10 cellular contexts compared by ENCODE assay signal in genomic region chr17:39652635-39653315, GRCh38. TPM values are rescaled to one million over a fixed set of nuclear protein-coding genes. Genes with fewer than 3 reads are reported as not detected.
DNase-seq lines count a peak whose midpoint lies in the region; ATAC-seq, FAIRE-seq and TF ChIP-seq lines count a peak whose summit lies in the region.
"Had no signal": no experiment of that assay in that cellular context is flagged by ENCODE, and none has a peak within 500 bp of the region (broad histone marks: within the 10 kb centered on the region; RNA-seq: fewer than 3 reads in every experiment).

No MANE protein-coding gene starts in this region.

- FAIRE-seq in GM12878 (lab: Jason Lieb, UNC), result no peak

- H3K9ac ChIP-seq in GM12878 (ENCODE audit: control insufficient read depth, insufficient read depth, low read length), result no peak overlapping the region

- no peak overlapping the region for H3K27ac ChIP-seq in GM12878 (ENCODE audit: control insufficient read depth, insufficient read depth)
- H3K27ac ChIP-seq in naive thymus-derived CD4-positive, alpha-beta T cell (ENCODE audit: low read depth, low read length), result no peak overlapping the region

- DNase-seq in Calu3, result no peak
- no peak for DNase-seq in GM12878 (ENCODE audit: low read depth, low spot score)
- no peak for DNase-seq in naive thymus-derived CD4-positive, alpha-beta T cell
- no peak for DNase-seq in NCI-H1436 (lab: John Stamatoyannopoulos, UW)
- no peak for DNase-seq in EL
- DNase-seq: activated gamma-delta T cell had no signal

- no peak for TF ChIP-seq CTCF in Calu3 (IDR thresholded peaks at IDR 0.05; ENCODE audit: unreplicated experiment)
- TF ChIP-seq CTCF in GM12878 (IDR thresholded peaks at IDR 0.05 in 2 of 3, conservative IDR thresholded peaks at IDR 0.05 in 1 of 3; ENCODE audit: control insufficient read depth in 2 of 3, extremely low read depth in 1 of 3, insufficient read depth in 1 of 3, low read depth in 3 of 3, low read length in 3 of 3), result no peak

- H3K9me3 Mint-ChIP-seq in Calu3 (ENCODE audit: low read depth, unreplicated experiment), result no peaks in the 10 kb centered on the region
- no peaks in the 10 kb centered on the region for H3K9me3 Mint-ChIP-seq in naive thymus-derived CD4-positive, alpha-beta T cell

- no peak for TF ChIP-seq POLR2A in GM12878 (IDR thresholded peaks at IDR 0.05; ENCODE audit: low read depth, low read length)

- CTCF ChIA-PET in Calu3 (lab: Charles Lee), result interaction anchor here (0.6 to 161.2 kb wide), 38 partner anchors 32 to 1186 kb away, joined by 3 to 42089 read pairs (median 6); partner anchors contain the start of genes ERBB2, GRB7, GSDMA and GSDMB
- CTCF ChIA-PET in GM12878 (lab: Yijun Ruan, JAX), result interaction anchor here (0.7 to 8.8 kb wide), 17 partner anchors 9 to 250 kb away, joined by 3 to 100 read pairs (median 4); partner anchors contain the start of genes MIEN1, PGAP3, PNMT and STARD3
- CTCF ChIA-PET in naive thymus-derived CD4-positive, alpha-beta T cell (lab: Charles Lee), result interaction anchor here (0.6 to 3.5 kb wide), 17 partner anchors 10 to 373 kb away, joined by 3 to 20 read pairs (median 4); partner anchors contain the start of gene PNMT

- H3K27me3 Mint-ChIP-seq in Calu3 (ENCODE audit: unreplicated experiment), result no peaks in the 10 kb centered on the region
- no peaks in the 10 kb centered on the region for H3K27me3 Mint-ChIP-seq in naive thymus-derived CD4-positive, alpha-beta T cell

- H2AFZ ChIP-seq in GM12878 (ENCODE audit: control insufficient read depth, low read depth, low read length), result no peak overlapping the region

- BruUV-seq in Calu3 (replicated peaks; lab: Mats Ljungman, UMichigan) (no TSS peak), GM12878 (replicated peaks; lab: Mats Ljungman, UMichigan) (no TSS peak)

- peaks cover 46% of the 10 kb centered on the region for H3K36me3 Mint-ChIP-seq in Calu3 (ENCODE audit: insufficient read depth, unreplicated experiment)
- H3K36me3 Mint-ChIP-seq in naive thymus-derived CD4-positive, alpha-beta T cell, result peaks cover 0 to 20% (median 0%) of the 10 kb centered on the region in 5 donors

- 78% methylated on average over 6 of the region's 6 CpGs for WGBS in GM12878 (ENCODE audit: insufficient coverage, insufficient replicate concordance, low lambda C conversion rate, missing lambda C conversion rate)

- H3K79me2 ChIP-seq in GM12878 (ENCODE audit: control insufficient read depth, insufficient read depth, low read length), result no peaks in the 10 kb centered on the region; the same call in 1 of the 2 replicates

- no peak for TF ChIP-seq EP300 in GM12878 (IDR thresholded peaks at IDR 0.05; ENCODE audit: borderline replicate concordance in 1 of 2, control insufficient read depth in 1 of 2, low read depth in 2 of 2, low read length in 2 of 2)

- no peaks in the 10 kb centered on the region for H3K4me1 ChIP-seq in GM12878 (ENCODE audit: control insufficient read depth, insufficient read depth, low read length)
- H3K4me1 ChIP-seq in naive thymus-derived CD4-positive, alpha-beta T cell (ENCODE audit: control insufficient read depth in 2 of 2, insufficient read depth in 2 of 2, low read length in 2 of 2), result peaks cover 4 to 13% of the 10 kb centered on the region in 2 donors

- no peak overlapping the region for H3K4me2 ChIP-seq in GM12878 (ENCODE audit: control insufficient read depth, insufficient read depth)

- SMC1A ChIA-PET in GM12878 (lab: Charles Lee; ENCODE audit: uncharacterized antibody, unreplicated experiment), result interaction anchor here (1.5 kb wide), 2 partner anchors 15 to 31 kb away, joined by 3 to 11 read pairs; no protein-coding TSS in a partner anchor

- in situ Hi-C loops in GM12878 (cut with MboI), result no loop called here

- intact Hi-C loops in Calu3 (cut with micrococcal nuclease; ENCODE audit: unreplicated experiment) (loop anchor here (1.0 to 5.0 kb wide), 5 partner anchors 15 to 130 kb away; partner anchors contain the start of genes ERBB2 and STARD3), GM12878 (cut with micrococcal nuclease; ENCODE audit: unreplicated experiment) (no loop called here)
- intact Hi-C loops in naive thymus-derived CD4-positive, alpha-beta T cell (cut with micrococcal nuclease), result loop anchor here in 1 of 2 donors (2.0 kb wide), 1 partner anchor 30 kb away; no protein-coding TSS in a partner anchor

- H3K9me3 ChIP-seq in GM12878 (replicated peaks; ENCODE audit: control insufficient read depth, insufficient read depth, low read length), result no peaks in the 10 kb centered on the region
- no peaks in the 10 kb centered on the region for H3K9me3 ChIP-seq in naive thymus-derived CD4-positive, alpha-beta T cell (ENCODE audit: control insufficient read depth in 2 of 3, low read length in 3 of 3)
- H3K9me3 ChIP-seq: Peyer's patch had no signal

- H3K27me3 ChIP-seq in GM12878 (replicated peaks in 1 of 2; ENCODE audit: control insufficient read depth in 2 of 2, insufficient read depth in 2 of 2, low read length in 1 of 2), result no peaks in the 10 kb centered on the region
- H3K27me3 ChIP-seq in naive thymus-derived CD4-positive, alpha-beta T cell (ENCODE audit: control insufficient read depth in 2 of 2, insufficient read depth in 2 of 2, low read length in 2 of 2), result no peaks in the 10 kb centered on the region
- H3K27me3 ChIP-seq: Peyer's patch had no signal

- peaks cover 4 to 7% of the 10 kb centered on the region in 2 experiments; a peak in 3 of 4 replicates for H3K36me3 ChIP-seq in GM12878 (ENCODE audit: control insufficient read depth in 2 of 2, insufficient read depth in 2 of 2, low read length in 1 of 2)
- peaks cover 0 to 35% (median 0%) of the 10 kb centered on the region in 3 experiments for H3K36me3 ChIP-seq in naive thymus-derived CD4-positive, alpha-beta T cell (ENCODE audit: control insufficient read depth in 2 of 3, insufficient read depth in 3 of 3, low read length in 3 of 3)

- ATAC-seq in GM12878 (peak; percentile 25; the same call in 2 of the 3 replicates), HG03439 (IDR thresholded peaks at IDR 0.05; ENCODE audit: unreplicated experiment) (no peak)
- ATAC-seq in naive thymus-derived CD4-positive, alpha-beta T cell, result no peak

- RAD21 ChIA-PET in GM12878 (lab: Charles Lee; ENCODE audit: unreplicated experiment), result interaction anchor here (1.5 kb wide), 1 partner anchor 212 kb away, joined by 3 read pairs; no protein-coding TSS in a partner anchor

- TF ChIP-seq RAD21 in GM12878 (IDR thresholded peaks at IDR 0.05; ENCODE audit: insufficient read depth, low read depth, low read length), result no peak

- POLR2A ChIA-PET in GM12878 (lab: Charles Lee), result no interaction called here
- POLR2A ChIA-PET in naive thymus-derived CD4-positive, alpha-beta T cell (lab: Charles Lee), result interaction anchor here (1.0 to 1.4 kb wide), 2 partner anchors 14 to 15 kb away, joined by 4 to 5 read pairs; no protein-coding TSS in a partner anchor

- no peak overlapping the region for H3K4me3 Mint-ChIP-seq in Calu3 (ENCODE audit: low read depth, unreplicated experiment)
- H3K4me3 Mint-ChIP-seq in naive thymus-derived CD4-positive, alpha-beta T cell, result peak overlapping the region in 3 of 10 donors; percentile 5 to 61 (median 17)

- peak overlapping the region; percentile 0 for H3K27ac Mint-ChIP-seq in Calu3 (ENCODE audit: unreplicated experiment)
- H3K27ac Mint-ChIP-seq in naive thymus-derived CD4-positive, alpha-beta T cell, result peak overlapping the region in 8 of 9 donors; percentile 14 to 82 (median 66)

- no peak overlapping the region for H3K4me3 ChIP-seq in GM12878
- H3K4me3 ChIP-seq in naive thymus-derived CD4-positive, alpha-beta T cell (ENCODE audit: low read length), result no peak overlapping the region
- H3K4me3 ChIP-seq: Peyer's patch had no signal

- no peaks in the 10 kb centered on the region for H4K20me1 ChIP-seq in GM12878 (ENCODE audit: control insufficient read depth, insufficient read depth)

- H3K4me1 Mint-ChIP-seq in Calu3 (ENCODE audit: low read depth, unreplicated experiment), result peaks cover 23% of the 10 kb centered on the region
- H3K4me1 Mint-ChIP-seq in naive thymus-derived CD4-positive, alpha-beta T cell, result peaks cover 24 to 67% (median 57%) of the 10 kb centered on the region in 7 donors

RNA-seq across cellular contexts. Expression of gene TCAP, which starts 12.4 kb away (rescaled TPM):
- total RNA-seq in Calu3 (2022), result 51.5 and 61.1 TPM in 2 replicates
- 1.4 and 2.3 TPM in 2 replicates for total RNA-seq in GM12878 (2013; cell fraction: nucleolus; rRNA removed)
- 0.17 and 0.33 TPM in 2 replicates for total RNA-seq in GM12878 (2014; rRNA removed)
- 0.32 and 0.36 TPM in 2 replicates for total RNA-seq in GM12878 (2014; rRNA removed; fragmentation: Illumina TruSeq; extraction: Trizol)
- 0.69 and 0.95 TPM in 2 replicates for total RNA-seq in GM12878 (2021)
- 0.18 TPM for polyA plus RNA-seq in GM12878 (2011; ENCODE audit: low read depth)
- 0.39 and 0.40 TPM in 2 replicates for polyA plus RNA-seq in GM12878 (2011; rRNA removed)
- 0.25 and 0.33 TPM in 2 replicates for polyA plus RNA-seq in GM12878 (2011; cell fraction: cytosol; rRNA removed)
- polyA plus RNA-seq in GM12878 (2011; cell fraction: nucleus; rRNA removed), result 6.5 and 7.0 TPM in 2 replicates
- 0.45 and 0.47 TPM in 2 replicates for polyA plus RNA-seq in GM12878 (2012)
- 0.25 TPM in 1 of 2 replicates, not detected in the other for polyA plus RNA-seq in GM12878 (2014; fragmentation: Illumina TruSeq; extraction: Trizol)
- not detected for polyA plus RNA-seq in GM12878 (2014; fragmentation: Nextera tagmentation; extraction: Ambion mirVana)
- 0.76 and 1.0 TPM in 2 replicates for polyA plus RNA-seq in GM12878 (2014; rRNA removed)
- polyA plus RNA-seq in GM12878 (2016; fragmentation: Nextera tagmentation; extraction: Ambion mirVana), result under 1 TPM in 1 of 2 experiments, not detected in 1; 0.18 TPM
- 0.51 and 1.8 TPM in 2 replicates for polyA minus RNA-seq in GM12878 (2011; rRNA and poly(A)+ RNA removed)
- not detected in 2 replicates for polyA minus RNA-seq in GM12878 (2011; cell fraction: cytosol; rRNA and poly(A)+ RNA removed)
- 2.1 and 3.7 TPM in 2 replicates for polyA minus RNA-seq in GM12878 (2011; cell fraction: nucleus; rRNA and poly(A)+ RNA removed)
- total RNA-seq in naive thymus-derived CD4-positive, alpha-beta T cell, result 10 to 100 TPM in 1 of 5 experiments, 1 to 10 TPM in 4; 1.7 to 10.5 (median 4.6) TPM
- polyA plus RNA-seq in naive thymus-derived CD4-positive, alpha-beta T cell, result under 1 TPM in 1 of 2 donors, not detected in 1; 0.12 TPM
- total RNA-seq: Daoy had no signal

RNA-seq across cellular contexts. Expression of gene PNMT, which starts 15.5 kb away (rescaled TPM):
- 1.3 and 3.2 TPM in 2 replicates for total RNA-seq in Calu3 (2022)
- total RNA-seq in GM12878 (2013; cell fraction: nucleolus; rRNA removed), result not detected in 2 replicates
- total RNA-seq in GM12878 (2014; rRNA removed), result not detected in 2 replicates
- not detected in 2 replicates for total RNA-seq in GM12878 (2014; rRNA removed; fragmentation: Illumina TruSeq; extraction: Trizol)
- total RNA-seq in GM12878 (2021), result not detected in 2 replicates
- not detected for polyA plus RNA-seq in GM12878 (2011; ENCODE audit: low read depth)
- not detected in 2 replicates for polyA plus RNA-seq in GM12878 (2011; rRNA removed)
- not detected in 2 replicates for polyA plus RNA-seq in GM12878 (2011; cell fraction: cytosol; rRNA removed)
- polyA plus RNA-seq in GM12878 (2011; cell fraction: nucleus; rRNA removed), result 0.12 TPM in 1 of 2 replicates, not detected in the other
- polyA plus RNA-seq in GM12878 (2012), result not detected in 2 replicates
- not detected in 2 replicates for polyA plus RNA-seq in GM12878 (2014; fragmentation: Illumina TruSeq; extraction: Trizol)
- polyA plus RNA-seq in GM12878 (2014; fragmentation: Nextera tagmentation; extraction: Ambion mirVana), result not detected
- polyA plus RNA-seq in GM12878 (2014; rRNA removed), result 0.24 TPM in 1 of 2 replicates, not detected in the other
- polyA plus RNA-seq in GM12878 (2016; fragmentation: Nextera tagmentation; extraction: Ambion mirVana), result not detected
- not detected in 2 replicates for polyA minus RNA-seq in GM12878 (2011; rRNA and poly(A)+ RNA removed)
- polyA minus RNA-seq in GM12878 (2011; cell fraction: cytosol; rRNA and poly(A)+ RNA removed), result not detected in 2 replicates
- polyA minus RNA-seq in GM12878 (2011; cell fraction: nucleus; rRNA and poly(A)+ RNA removed), result not detected in 2 replicates
- total RNA-seq in naive thymus-derived CD4-positive, alpha-beta T cell, result under 1 TPM in 4 of 5 experiments, not detected in 1; 0.42 to 0.89 (median 0.50) TPM
- under 1 TPM; 0.36 to 0.48 TPM for polyA plus RNA-seq in naive thymus-derived CD4-positive, alpha-beta T cell
- total RNA-seq: Daoy, kidney epithelial cell had no signal

RNA-seq across cellular contexts. Expression of gene STARD3, which starts 15.8 kb away (rescaled TPM):
- total RNA-seq in Calu3 (2022) (2,579 and 2,697 TPM in 2 replicates), GM12878 (2014; rRNA removed) (16.4 and 21.5 TPM in 2 replicates), GM12878 (2014; rRNA removed; fragmentation: Illumina TruSeq; extraction: Trizol) (14.3 and 15.8 TPM in 2 replicates), GM12878 (2021) (46.3 and 48.2 TPM in 2 replicates)
- total RNA-seq in GM12878 (2013; cell fraction: nucleolus; rRNA removed), result 48.2 and 60.1 TPM in 2 replicates
- 19.2 TPM for polyA plus RNA-seq in GM12878 (2011; ENCODE audit: low read depth)
- polyA plus RNA-seq in GM12878 (2011; rRNA removed) (34.0 and 57.7 TPM in 2 replicates), GM12878 (2014; fragmentation: Illumina TruSeq; extraction: Trizol) (17.7 and 24.8 TPM in 2 replicates), GM12878 (2014; fragmentation: Nextera tagmentation; extraction: Ambion mirVana) (1 to 10 TPM in 1 of 2 experiments, under 1 TPM in 1; 0.08 to 1.4 TPM), GM12878 (2014; rRNA removed) (41.0 and 62.7 TPM in 2 replicates), GM12878 (2016; fragmentation: Nextera tagmentation; extraction: Ambion mirVana) (10 to 100 TPM; 30.2 to 38.8 TPM)
- 65.6 and 91.8 TPM in 2 replicates for polyA plus RNA-seq in GM12878 (2011; cell fraction: cytosol; rRNA removed)
- polyA plus RNA-seq in GM12878 (2011; cell fraction: nucleus; rRNA removed), result 250 and 312 TPM in 2 replicates
- polyA plus RNA-seq in GM12878 (2012), result 37.5 and 41.9 TPM in 2 replicates
- polyA minus RNA-seq in GM12878 (2011; rRNA and poly(A)+ RNA removed), result 72.9 and 96.0 TPM in 2 replicates
- polyA minus RNA-seq in GM12878 (2011; cell fraction: cytosol; rRNA and poly(A)+ RNA removed), result 24.6 and 26.1 TPM in 2 replicates
- polyA minus RNA-seq in GM12878 (2011; cell fraction: nucleus; rRNA and poly(A)+ RNA removed), result 58.8 and 76.0 TPM in 2 replicates
- 100 to 1,000 TPM in 2 of 5 experiments, 10 to 100 TPM in 3; 69.8 to 143 (median 99.3) TPM for total RNA-seq in naive thymus-derived CD4-positive, alpha-beta T cell
- 10 to 100 TPM; 46.7 to 56.9 TPM for polyA plus RNA-seq in naive thymus-derived CD4-positive, alpha-beta T cell

RNA-seq across cellular contexts. Expression of gene PPP1R1B, which starts 26.0 kb away (rescaled TPM):
- total RNA-seq in Calu3 (2022), result 8.3 and 11.1 TPM in 2 replicates
- not detected in 2 replicates for total RNA-seq in GM12878 (2013; cell fraction: nucleolus; rRNA removed)
- not detected in 2 replicates for total RNA-seq in GM12878 (2014; rRNA removed)
- not detected in 2 replicates for total RNA-seq in GM12878 (2014; rRNA removed; fragmentation: Illumina TruSeq; extraction: Trizol)
- not detected in 2 replicates for total RNA-seq in GM12878 (2021)
- not detected for polyA plus RNA-seq in GM12878 (2011; ENCODE audit: low read depth)
- 0.08 and 0.10 TPM in 2 replicates for polyA plus RNA-seq in GM12878 (2011; rRNA removed)
- polyA plus RNA-seq in GM12878 (2011; cell fraction: cytosol; rRNA removed), result 0.15 and 0.24 TPM in 2 replicates
- polyA plus RNA-seq in GM12878 (2011; cell fraction: nucleus; rRNA removed), result 0.10 TPM in 1 of 2 replicates, not detected in the other
- not detected in 2 replicates for polyA plus RNA-seq in GM12878 (2012)
- not detected in 2 replicates for polyA plus RNA-seq in GM12878 (2014; fragmentation: Illumina TruSeq; extraction: Trizol)
- not detected for polyA plus RNA-seq in GM12878 (2014; fragmentation: Nextera tagmentation; extraction: Ambion mirVana)
- polyA plus RNA-seq in GM12878 (2014; rRNA removed), result not detected in 2 replicates
- polyA plus RNA-seq in GM12878 (2016; fragmentation: Nextera tagmentation; extraction: Ambion mirVana), result not detected
- polyA minus RNA-seq in GM12878 (2011; rRNA and poly(A)+ RNA removed), result not detected in 2 replicates
- polyA minus RNA-seq in GM12878 (2011; cell fraction: cytosol; rRNA and poly(A)+ RNA removed), result not detected in 2 replicates
- polyA minus RNA-seq in GM12878 (2011; cell fraction: nucleus; rRNA and poly(A)+ RNA removed), result not detected in 2 replicates
- total RNA-seq in naive thymus-derived CD4-positive, alpha-beta T cell, result not detected
- polyA plus RNA-seq in naive thymus-derived CD4-positive, alpha-beta T cell, result not detected
- total RNA-seq: Daoy, kidney epithelial cell had no signal

RNA-seq across cellular contexts. Expression of gene PGAP3, which starts 35.1 kb away (rescaled TPM):
- total RNA-seq in Calu3 (2022), result 1,186 and 1,276 TPM in 2 replicates
- total RNA-seq in GM12878 (2013; cell fraction: nucleolus; rRNA removed), result 8.9 and 11.4 TPM in 2 replicates
- 6.4 and 7.4 TPM in 2 replicates for total RNA-seq in GM12878 (2014; rRNA removed)
- total RNA-seq in GM12878 (2014; rRNA removed; fragmentation: Illumina TruSeq; extraction: Trizol), result 2.7 and 4.3 TPM in 2 replicates
- 10.0 and 10.5 TPM in 2 replicates for total RNA-seq in GM12878 (2021)
- 5.0 TPM for polyA plus RNA-seq in GM12878 (2011; ENCODE audit: low read depth)
- 2.8 and 6.6 TPM in 2 replicates for polyA plus RNA-seq in GM12878 (2011; rRNA removed)
- polyA plus RNA-seq in GM12878 (2011; cell fraction: cytosol; rRNA removed), result 7.8 and 10.7 TPM in 2 replicates
- 37.7 and 38.6 TPM in 2 replicates for polyA plus RNA-seq in GM12878 (2011; cell fraction: nucleus; rRNA removed)
- 7.1 and 9.7 TPM in 2 replicates for polyA plus RNA-seq in GM12878 (2012)
- polyA plus RNA-seq in GM12878 (2014; fragmentation: Illumina TruSeq; extraction: Trizol), result 2.6 and 5.1 TPM in 2 replicates
- polyA plus RNA-seq in GM12878 (2014; fragmentation: Nextera tagmentation; extraction: Ambion mirVana), result 1 to 10 TPM in 1 of 2 experiments, under 1 TPM in 1; 0.21 to 1.2 TPM
- polyA plus RNA-seq in GM12878 (2014; rRNA removed), result 5.6 and 8.4 TPM in 2 replicates
- polyA plus RNA-seq in GM12878 (2016; fragmentation: Nextera tagmentation; extraction: Ambion mirVana), result 1 to 10 TPM; 4.9 to 5.9 TPM
- 5.3 and 11.6 TPM in 2 replicates for polyA minus RNA-seq in GM12878 (2011; rRNA and poly(A)+ RNA removed)
- 2.1 and 4.2 TPM in 2 replicates for polyA minus RNA-seq in GM12878 (2011; cell fraction: cytosol; rRNA and poly(A)+ RNA removed)
- polyA minus RNA-seq in GM12878 (2011; cell fraction: nucleus; rRNA and poly(A)+ RNA removed), result 2.8 and 7.3 TPM in 2 replicates
- 10 to 100 TPM; 26.3 to 39.9 (median 35.1) TPM for total RNA-seq in naive thymus-derived CD4-positive, alpha-beta T cell
- 10 to 100 TPM; 13.3 to 20.7 TPM for polyA plus RNA-seq in naive thymus-derived CD4-positive, alpha-beta T cell

Comparison
In these comparisons a context has a peak if more than half of its experiments do, and no peak if none do; other contexts are left out.
1. RNA of gene STARD3, which starts 15.8 kb away (total RNA-seq): 2,579 to 2,697 TPM in Calu3; 69.8 to 143 TPM in naive thymus-derived CD4-positive, alpha-beta T cell and 14.3 to 60.1 TPM in GM12878; every median in the first group is over 10 times any median in the second.